In the genomic region with DNA sequence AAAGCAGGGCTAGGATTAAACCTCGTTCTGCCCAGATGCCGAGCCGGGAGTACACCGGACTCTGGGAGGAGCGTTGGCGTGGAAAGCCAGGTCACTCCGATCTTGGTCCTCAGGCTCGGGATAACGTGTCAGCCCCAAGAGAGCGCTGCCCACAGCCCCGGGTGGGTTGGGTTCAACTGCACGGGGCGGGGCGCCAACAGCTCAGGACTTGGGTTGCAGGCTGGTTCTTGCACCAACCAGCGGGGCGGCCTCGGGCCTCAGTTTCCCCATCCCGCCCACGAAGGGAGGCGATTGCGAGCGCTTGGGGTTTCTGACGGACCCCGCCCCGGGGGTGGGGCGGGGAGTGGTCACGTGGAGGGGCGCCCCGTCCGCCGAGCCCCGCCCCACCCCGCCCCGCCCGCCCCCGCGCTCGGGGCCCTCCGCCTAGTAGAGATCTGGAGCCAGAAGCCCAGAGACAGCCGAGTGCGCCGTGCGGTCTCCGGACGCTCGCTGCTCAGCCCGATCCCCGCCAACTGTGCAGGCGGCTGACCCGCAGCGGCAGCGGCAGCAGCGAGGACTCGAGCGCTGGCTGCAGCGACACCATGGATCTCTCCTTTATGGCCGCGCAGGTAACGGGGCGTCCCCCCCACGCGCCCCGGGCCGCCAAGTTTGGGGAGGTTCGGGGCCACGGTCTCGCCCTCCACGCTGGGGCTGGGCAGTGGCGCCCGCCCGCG, we compare ENCODE assay signal across 8 cellular contexts. TPM values are rescaled to one million over a fixed set of nuclear protein-coding genes. Genes with fewer than 3 reads are reported as not detected.
DNase-seq lines count a peak whose midpoint lies in the region; ATAC-seq and TF ChIP-seq lines count a peak whose summit lies in the region.

A gene (plus strand): TSS at position 443 of the 713 bp plus-strand sequence. CDS start 139 bp downstream, at position 582.

- peak within 1 kb of the TSS; percentile 51 for H3K27ac ChIP-seq in GM23248
- peak within 1 kb of the TSS; percentile 13 for H3K27ac ChIP-seq in parathyroid adenoma

- H3K4me1 ChIP-seq in GM23248 (ENCODE audit: insufficient read depth) (peaks cover 13% of the 10 kb centered on the region), NT2/D1 (ENCODE audit: insufficient read depth, insufficient read length) (peaks cover 2% of the 10 kb centered on the region), parathyroid adenoma (no peaks in the 10 kb centered on the region)

- peak within 1 kb of the TSS; percentile 97 for H3K4me2 ChIP-seq in GM23248 (ENCODE audit: unreplicated experiment)
- H3K4me2 ChIP-seq in parathyroid adenoma (ENCODE audit: low read length), result peak within 1 kb of the TSS; percentile 84

- peak within 1 kb of the TSS; percentile 81 for H3K4me3 ChIP-seq in GM23248
- peak within 1 kb of the TSS; percentile 84 for H3K4me3 ChIP-seq in NT2/D1 (ENCODE audit: insufficient read length, low read depth)
- H3K4me3 ChIP-seq in parathyroid adenoma (ENCODE audit: low read depth, low read length), result peak within 1 kb of the TSS; percentile 56

- H3K9me3 Mint-ChIP-seq in activated naive CD4-positive, alpha-beta T cell treated with anti-CD3 and anti-CD28 coated beads, Interleukin-2, amount 50 U/mL, for 24 hours, result no peaks in the 10 kb centered on the region
- no peaks in the 10 kb centered on the region for H3K9me3 Mint-ChIP-seq in type B pancreatic cell

- 1 to 2% methylated on average over 38 of the region's 72 CpGs for WGBS in GM23248 (ENCODE audit: low coverage in 1 of 2, low lambda C conversion rate in 2 of 2, missing lambda C conversion rate in 2 of 2), 2 experiments

- peak within 1 kb of the TSS; percentile 85 for H3K4me3 Mint-ChIP-seq in activated naive CD4-positive, alpha-beta T cell treated with anti-CD3 and anti-CD28 coated beads, Interleukin-2, amount 50 U/mL, for 24 hours
- H3K4me3 Mint-ChIP-seq in type B pancreatic cell, result peak within 1 kb of the TSS; percentile 92

- ATAC-seq in Right ventricle myocardium superior (ENCODE audit: poor library complexity) (peak; percentile 94), GM18519 (IDR thresholded peaks at IDR 0.05; ENCODE audit: low FRiP score, unreplicated experiment) (no peak)

- intact Hi-C loops in Right ventricle myocardium superior (cut with DNase I), result no loop called here

- in situ Hi-C loops in GM23248 (cut with MboI), result no loop called here

- H3K9me3 ChIP-seq in GM23248 (ENCODE audit: low read depth), result no peaks in the 10 kb centered on the region
- no peaks in the 10 kb centered on the region for H3K9me3 ChIP-seq in NT2/D1 (ENCODE audit: insufficient read depth, low read length)
- H3K9me3 ChIP-seq in parathyroid adenoma (ENCODE audit: control insufficient read depth, low read length), result no peaks in the 10 kb centered on the region

- H3F3A ChIP-seq in GM23248 (ENCODE audit: insufficient read depth), result peaks cover 10% of the 10 kb centered on the region

- no peaks in the 10 kb centered on the region for H3K36me3 Mint-ChIP-seq in activated naive CD4-positive, alpha-beta T cell treated with anti-CD3 and anti-CD28 coated beads, Interleukin-2, amount 50 U/mL, for 24 hours
- H3K36me3 Mint-ChIP-seq in type B pancreatic cell, result peaks cover 16% of the 10 kb centered on the region

- H3K36me3 ChIP-seq in GM23248 (ENCODE audit: low read depth) (no peaks in the 10 kb centered on the region), NT2/D1 (ENCODE audit: insufficient read depth, insufficient read length, low read length) (peaks cover 31% of the 10 kb centered on the region), parathyroid adenoma (ENCODE audit: control insufficient read depth, insufficient read depth, low read length) (no peaks in the 10 kb centered on the region)

- H3K4me1 Mint-ChIP-seq in activated naive CD4-positive, alpha-beta T cell treated with anti-CD3 and anti-CD28 coated beads, Interleukin-2, amount 50 U/mL, for 24 hours, result peaks cover 30% of the 10 kb centered on the region
- peaks cover 22% of the 10 kb centered on the region for H3K4me1 Mint-ChIP-seq in type B pancreatic cell (ENCODE audit: unreplicated experiment)

- H4K20me1 ChIP-seq in GM23248 (ENCODE audit: insufficient read depth), result no peaks in the 10 kb centered on the region

- H3K9ac ChIP-seq in GM23248 (peak within 1 kb of the TSS; percentile 91), NT2/D1 (ENCODE audit: insufficient read length, low read depth) (peak within 1 kb of the TSS; percentile 95), parathyroid adenoma (no peak within 1 kb of the TSS)

- H3K79me2 ChIP-seq in GM23248 (ENCODE audit: insufficient read depth) (peaks cover 45% of the 10 kb centered on the region), parathyroid adenoma (no peaks in the 10 kb centered on the region)

- H3K27me3 ChIP-seq in GM23248 (replicated peaks; ENCODE audit: insufficient read depth), result no peaks in the 10 kb centered on the region
- peaks cover 22% of the 10 kb centered on the region for H3K27me3 ChIP-seq in NT2/D1 (ENCODE audit: insufficient read depth, insufficient read length)
- H3K27me3 ChIP-seq in parathyroid adenoma (ENCODE audit: control insufficient read depth, insufficient read depth, low read length), result no peaks in the 10 kb centered on the region

- H3K27me3 Mint-ChIP-seq in activated naive CD4-positive, alpha-beta T cell treated with anti-CD3 and anti-CD28 coated beads, Interleukin-2, amount 50 U/mL, for 24 hours, result peaks cover 17% of the 10 kb centered on the region
- H3K27me3 Mint-ChIP-seq in type B pancreatic cell, result peaks cover 44% of the 10 kb centered on the region

- H2AFZ ChIP-seq in GM23248 (peak within 1 kb of the TSS; percentile 79), parathyroid adenoma (peak within 1 kb of the TSS; percentile 93)

- no peak for TF ChIP-seq CTCF in parathyroid adenoma (IDR thresholded peaks at IDR 0.05)
- no peak for TF ChIP-seq CTCF in type B pancreatic cell (conservative IDR thresholded peaks at IDR 0.05)

- H3K27ac Mint-ChIP-seq in activated naive CD4-positive, alpha-beta T cell treated with anti-CD3 and anti-CD28 coated beads, Interleukin-2, amount 50 U/mL, for 24 hours, result peak within 1 kb of the TSS; percentile 5
- H3K27ac Mint-ChIP-seq in type B pancreatic cell, result peak within 1 kb of the TSS; percentile 82

- H3K9me2 ChIP-seq in GM23248 (ENCODE audit: insufficient read depth), result no peaks in the 10 kb centered on the region

- DNase-seq in Ammon's horn (ENCODE audit: low spot score) (peak; percentile 71), GM23248 (peak; percentile 89), NT2/D1 (ENCODE audit: low read depth, low spot score) (peak; percentile 22), Right ventricle myocardium superior (peak; percentile 78), type B pancreatic cell (ENCODE audit: extremely low spot score, unreplicated experiment) (peak; percentile 80)

RNA-seq across cellular contexts. Expression of the gene that starts here (rescaled TPM):
- total RNA-seq in GM23248 (2014; rRNA removed; shearing (Covaris generic)), result 18.6 TPM in 2 replicates
- polyA plus RNA-seq in GM23248 (2016; fragmentation: Nextera tagmentation; extraction: Ambion mirVana), result 25.7 and 26.2 TPM in 2 replicates
- total RNA-seq in Right ventricle myocardium superior (2.4 TPM), type B pancreatic cell (ENCODE audit: low replicate concordance) (29.2 and 57.4 TPM in 2 replicates)

Comparison
In these comparisons a context has a peak if more than half of its experiments do, and no peak if none do; other contexts are left out.
1. DNase-seq: peak in every context shown above with its lines; median percentile 89 in GM23248; 80 in type B pancreatic cell; 78 in Right ventricle myocardium superior; 71 in Ammon's horn; 22 in NT2/D1.